In the genomic region with DNA sequence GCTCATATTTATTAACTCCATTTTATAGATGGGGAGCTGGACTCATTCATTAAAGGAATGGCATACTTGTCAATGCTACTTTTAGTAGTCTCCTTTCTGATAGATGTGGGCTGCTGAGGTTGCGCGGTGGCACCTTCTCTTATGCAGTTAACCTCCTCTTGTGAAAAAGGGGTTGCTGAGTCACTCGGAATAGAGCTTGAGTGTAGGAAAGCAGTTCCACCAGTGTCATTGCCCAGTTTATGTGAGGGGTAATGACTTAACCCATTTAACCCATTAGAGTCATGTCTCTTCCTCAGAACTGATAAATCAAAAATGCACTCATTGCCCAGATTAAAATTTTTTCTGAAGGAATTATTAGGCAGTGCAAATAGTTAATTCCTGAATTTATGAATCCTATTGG, we compare ENCODE assay signal across 8 cellular contexts. TPM values are rescaled to one million over a fixed set of nuclear protein-coding genes. Genes with fewer than 3 reads are reported as not detected.
DNase-seq lines count a peak whose midpoint lies in the region; ATAC-seq and TF ChIP-seq lines count a peak whose summit lies in the region.

No MANE protein-coding gene starts in this region.

- ATAC-seq in HG02678 (IDR thresholded peaks at IDR 0.05; ENCODE audit: unreplicated experiment): no peak
- no peak for ATAC-seq in HG03354 (IDR thresholded peaks at IDR 0.05; ENCODE audit: poor library complexity, severe bottlenecking, unreplicated experiment)

- no peaks in the 10 kb centered on the region for H3K9me3 Mint-ChIP-seq in HFFc6

- peaks cover 60% of the 10 kb centered on the region for H3K4me1 Mint-ChIP-seq in HFFc6 (ENCODE audit: low read depth)

- DNase-seq in HFFc6 (peak; percentile 29), fibroblast of peridontal ligament (ENCODE audit: extremely low read depth) (peak; percentile 22), NCI-H1417 treated with DMSO at 0.1 percent for 48 hours (lab: John Stamatoyannopoulos, UW) (no peak), NCI-H1105 (lab: John Stamatoyannopoulos, UW) (no peak)
- peak; percentile 6 to 23 for DNase-seq in activated CD8-positive, alpha-beta memory T cell treated with anti-CD3 and anti-CD28 coated beads for 4 hours (ENCODE audit: low read depth in 2 of 2)
- DNase-seq in stimulated activated CD4-positive, alpha-beta T cell treated with anti-CD3 and anti-CD28 coated beads, Interleukin-4, amount 100 ng/mL, for 1 hour: peak; percentile 38

- peaks cover 6% of the 10 kb centered on the region for H3K36me3 Mint-ChIP-seq in HFFc6 (ENCODE audit: low read depth)

- peak overlapping the region; percentile 48 for H3K27ac Mint-ChIP-seq in HFFc6

- no peaks in the 10 kb centered on the region for H3K27me3 Mint-ChIP-seq in HFFc6 (ENCODE audit: insufficient read depth)

- no peak for TF ChIP-seq CTCF in HFFc6 (IDR thresholded peaks at IDR 0.05)

- H3K4me3 Mint-ChIP-seq in HFFc6: no peak overlapping the region; the same call in 1 of the 2 replicates

RNA-seq across cellular contexts. Expression of a gene that starts 6.3 kb away (rescaled TPM):
- 10 to 100 TPM; 34.1 to 40.4 (median 37.1) TPM for total RNA-seq in HFFc6 (2021; fragmentation: NEBNext Ultra II Directional; extraction: Animal tissue kit (Norgen Biotek cat#: 25700))

RNA-seq across cellular contexts. Expression of a gene that starts 9.5 kb away (rescaled TPM):
- not detected for total RNA-seq in HFFc6 (2021; fragmentation: NEBNext Ultra II Directional; extraction: Animal tissue kit (Norgen Biotek cat#: 25700))

Comparison
In these comparisons a context has a peak if more than half of its experiments do, and no peak if none do; other contexts are left out.
1. DNase-seq: peak in HFFc6 (single experiment), activated CD8-positive, alpha-beta memory T cell treated with anti-CD3 and anti-CD28 coated beads for 4 hours (2 of 2), fibroblast of peridontal ligament (single experiment) and stimulated activated CD4-positive, alpha-beta T cell treated with anti-CD3 and anti-CD28 coated beads, Interleukin-4, amount 100 ng/mL, for 1 hour (single experiment); none in NCI-H1417 treated with DMSO at 0.1 percent for 48 hours (single experiment) and NCI-H1105 (single experiment).